11 cellular contexts compared by ENCODE assay signal in genomic region chr5:35198096-35198495, GRCh38. TPM values are rescaled to one million over a fixed set of nuclear protein-coding genes. Genes with fewer than 3 reads are reported as not detected.
A peak's percentile ranks its signal among the peaks of the same experiment; 100 is the strongest.
DNase-seq lines count a peak whose midpoint lies in the region; ATAC-seq, FAIRE-seq and TF ChIP-seq lines count a peak whose summit lies in the region.
"Had no signal": no experiment of that assay in that cellular context is flagged by ENCODE, and none has a peak within 500 bp of the region (broad histone marks: within the 10 kb centered on the region; RNA-seq: fewer than 3 reads in every experiment).

No MANE protein-coding gene starts in this region.

- intact Hi-C loops in left lung (cut with DNase I), result no loop called here
- intact Hi-C loops in upper lobe of right lung (cut with DNase I), result no loop called here

- no peak overlapping the region for H3K27ac Mint-ChIP-seq in astrocyte (ENCODE audit: unreplicated experiment)

- H3K9me3 ChIP-seq in astrocyte (ENCODE audit: insufficient read depth, low read depth, low read length) (no peaks in the 10 kb centered on the region), left lung (no peaks in the 10 kb centered on the region), upper lobe of right lung (no peaks in the 10 kb centered on the region)
- H3K9me3 ChIP-seq: A549, thoracic aorta had no signal

- H3K4me2 ChIP-seq in astrocyte (ENCODE audit: low read length), result peak overlapping the region; percentile 40
- H3K4me2 ChIP-seq: A549 had no signal

- DNase-seq in NCI-H1417 (lab: John Stamatoyannopoulos, UW), result peak in 2 of 3 experiments; percentile 44 to 83
- DNase-seq in NCI-H1417 treated with DMSO at 0.1 percent for 48 hours (lab: John Stamatoyannopoulos, UW), result no peak
- peak; percentile 51 for DNase-seq in astrocyte (ENCODE audit: low read depth)
- peak; percentile 74 to 77 for DNase-seq in left lung
- peak; percentile 89 for DNase-seq in upper lobe of right lung
- DNase-seq in GDM1 (lab: John Stamatoyannopoulos, UW), result no peak
- no peak for DNase-seq in SKM-1 treated with dmso at 0.1 percent for 144 hours (lab: John Stamatoyannopoulos, UW; ENCODE audit: unreplicated experiment)
- DNase-seq: activated T-cell treated with anti-CD3 and anti-CD28 coated beads for 4 hours had no signal

- H3K4me3 Mint-ChIP-seq in astrocyte (ENCODE audit: unreplicated experiment), result no peak overlapping the region

- H3K9me3 Mint-ChIP-seq in astrocyte (ENCODE audit: unreplicated experiment), result no peaks in the 10 kb centered on the region

- H3K27me3 ChIP-seq in astrocyte (ENCODE audit: insufficient read depth, low read length) (peaks cover 21% of the 10 kb centered on the region), left lung (peaks cover 0 to 5% of the 10 kb centered on the region in 2 donors), upper lobe of right lung (no peaks in the 10 kb centered on the region)

- H3K9ac ChIP-seq in astrocyte (ENCODE audit: low read length), result no peak overlapping the region

- no peak for TF ChIP-seq CTCF in astrocyte (IDR thresholded peaks at IDR 0.05; ENCODE audit: insufficient read depth, low read depth, low read length)
- TF ChIP-seq CTCF in left lung (IDR thresholded peaks at IDR 0.05), result no peak
- no peak for TF ChIP-seq CTCF in upper lobe of right lung (IDR thresholded peaks at IDR 0.05)

- H3K4me1 ChIP-seq in astrocyte (ENCODE audit: insufficient read depth, low read length) (peaks cover 9% of the 10 kb centered on the region), left lung (peaks cover 4 to 12% of the 10 kb centered on the region in 2 donors), upper lobe of right lung (peaks cover 18% of the 10 kb centered on the region)
- H3K4me1 ChIP-seq: A549 had no signal

- H2AFZ ChIP-seq in astrocyte (ENCODE audit: low read depth, low read length), result no peak overlapping the region

- H3K36me3 ChIP-seq in astrocyte (ENCODE audit: insufficient read depth, low read length), result no peaks in the 10 kb centered on the region
- no peaks in the 10 kb centered on the region for H3K36me3 ChIP-seq in left lung
- no peaks in the 10 kb centered on the region for H3K36me3 ChIP-seq in upper lobe of right lung
- H3K36me3 ChIP-seq: thoracic aorta had no signal

- H4K20me1 ChIP-seq in astrocyte (ENCODE audit: insufficient read depth, low read length), result no peaks in the 10 kb centered on the region

- FAIRE-seq in astrocyte (lab: Jason Lieb, UNC), result no peak
- FAIRE-seq: A549 had no signal

- H3K4me3 ChIP-seq in astrocyte (ENCODE audit: insufficient read depth, low read depth, low read length) (no peak overlapping the region), left lung (no peak overlapping the region), upper lobe of right lung (no peak overlapping the region)
- H3K4me3 ChIP-seq: A549, thoracic aorta had no signal

- no peaks in the 10 kb centered on the region for H3K79me2 ChIP-seq in astrocyte (ENCODE audit: insufficient read depth, low read length)

- H3K27ac ChIP-seq in astrocyte (ENCODE audit: low read depth, low read length), result no peak overlapping the region
- H3K27ac ChIP-seq in left lung, result no peak overlapping the region
- H3K27ac ChIP-seq in upper lobe of right lung, result no peak overlapping the region
- H3K27ac ChIP-seq: A549, thoracic aorta had no signal

- H3K27me3 Mint-ChIP-seq in astrocyte (ENCODE audit: low read depth, unreplicated experiment), result peaks cover 8% of the 10 kb centered on the region

- H3K36me3 Mint-ChIP-seq in astrocyte (ENCODE audit: low read depth, unreplicated experiment), result no peaks in the 10 kb centered on the region

- ATAC-seq in left lung (peak; percentile 89), upper lobe of right lung (peak; percentile 90), HG03457 (IDR thresholded peaks at IDR 0.05; ENCODE audit: unreplicated experiment) (no peak)
- ATAC-seq: A549 had no signal

- peaks cover 6% of the 10 kb centered on the region for H3K4me1 Mint-ChIP-seq in astrocyte (ENCODE audit: low read depth, unreplicated experiment)

RNA-seq across cellular contexts. Expression of gene PRLR, which starts 32.2 kb away (rescaled TPM):
- total RNA-seq in astrocyte (0.93 and 0.99 TPM in 2 replicates), left lung (1 to 10 TPM in 1 of 2 donors, under 1 TPM in 1; 0.84 to 2.4 TPM), upper lobe of right lung (1.6 TPM)

Comparison
In these comparisons a context has a peak if more than half of its experiments do, and no peak if none do; other contexts are left out.
1. DNase-seq: peak in NCI-H1417 (2 of 3), astrocyte (single experiment), left lung (2 of 2) and upper lobe of right lung (single experiment); none in NCI-H1417 treated with DMSO at 0.1 percent for 48 hours (single experiment), GDM1 (single experiment) and SKM-1 treated with dmso at 0.1 percent for 144 hours (single experiment).